ENCODE assay signal across 9 cellular contexts in the genomic region with DNA sequence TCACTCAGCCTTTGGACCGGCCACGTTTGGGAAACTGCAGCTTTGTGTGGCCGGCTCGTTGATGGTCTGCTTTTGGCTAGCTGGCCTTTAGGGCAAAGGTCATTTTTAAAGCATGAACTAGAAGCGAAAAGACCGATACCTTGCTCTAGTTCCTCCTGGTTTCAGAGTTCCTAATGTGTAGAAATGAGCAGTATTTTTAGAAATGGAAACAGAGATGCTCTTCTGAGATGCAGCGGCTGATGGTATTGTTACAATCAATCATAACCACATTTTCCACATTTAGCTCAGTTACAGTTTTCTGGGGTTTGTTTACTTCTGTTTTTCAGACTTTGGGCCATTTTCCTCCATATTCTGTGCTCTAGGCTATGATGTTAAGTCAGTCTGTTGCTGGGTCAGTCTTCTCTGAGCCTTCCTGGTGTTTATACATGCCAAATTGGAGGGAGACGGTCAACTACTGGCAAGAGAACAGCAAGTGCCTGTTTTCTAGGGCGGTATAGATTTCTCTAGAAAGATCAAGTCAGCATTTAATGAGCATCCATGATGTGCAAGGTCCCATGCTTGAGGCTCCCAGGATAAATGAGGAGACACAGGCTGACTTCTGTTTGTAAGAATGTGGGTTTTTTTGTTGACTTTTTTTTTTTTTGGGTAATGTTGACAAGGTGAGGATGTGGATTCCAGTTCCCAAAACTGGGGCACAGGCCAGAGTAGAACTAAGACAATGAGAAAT. TPM values are rescaled to one million over a fixed set of nuclear protein-coding genes. Genes with fewer than 3 reads are reported as not detected.
DNase-seq lines count a peak whose midpoint lies in the region; ATAC-seq, FAIRE-seq and TF ChIP-seq lines count a peak whose summit lies in the region.
"Had no signal": no experiment of that assay in that cellular context is flagged by ENCODE, and none has a peak within 500 bp of the region (broad histone marks: within the 10 kb centered on the region; RNA-seq: fewer than 3 reads in every experiment).

No MANE protein-coding gene starts in this region.

- peak overlapping the region in 2 of 4 donors; percentile 46 to 56 for H3K27ac ChIP-seq in pancreas
- H3K27ac ChIP-seq in small intestine (ENCODE audit: low read depth in 1 of 2, low read length in 1 of 2): no peak overlapping the region

- H3K27me3 ChIP-seq in pancreas (no peaks in the 10 kb centered on the region), small intestine (ENCODE audit: control insufficient read depth in 2 of 2, insufficient read depth in 2 of 2, low read length in 2 of 2) (no peaks in the 10 kb centered on the region)

- intact Hi-C loops in pancreas (cut with DNase I): no loop called here

- H3K36me3 ChIP-seq in pancreas (peaks cover 0 to 19% (median 0%) of the 10 kb centered on the region in 3 donors), small intestine (ENCODE audit: control insufficient read depth in 2 of 2, insufficient read depth in 2 of 2, low read length in 2 of 2) (no peaks in the 10 kb centered on the region)

- ATAC-seq in GM18867 (IDR thresholded peaks at IDR 0.05; ENCODE audit: unreplicated experiment): peak; percentile 96
- ATAC-seq in HG02571 (IDR thresholded peaks at IDR 0.05; ENCODE audit: unreplicated experiment): peak; percentile 73
- ATAC-seq in pancreas: peak in 3 of 4 donors; percentile 17 to 43 (median 17)

- H3K9me3 ChIP-seq in pancreas (no peaks in the 10 kb centered on the region), small intestine (ENCODE audit: control insufficient read depth, low read depth) (no peaks in the 10 kb centered on the region)

- no peak for TF ChIP-seq CTCF in pancreas (IDR thresholded peaks at IDR 0.05)

- FAIRE-seq in pancreas (lab: Jason Lieb, UNC) (no peak), small intestine (lab: Jason Lieb, UNC) (no peak)

- H3K4me3 ChIP-seq in pancreas (no peak overlapping the region), small intestine (ENCODE audit: low read depth in 1 of 2, low read length in 2 of 2) (no peak overlapping the region)

- WGBS in pancreas, 2 donors: 49 to 56% methylated on average over 9 of the region's 9 CpGs
- WGBS in small intestine, 3 donors: 75 to 90% (median 77%) methylated on average over 9 of the region's 9 CpGs

- H3K4me1 ChIP-seq in pancreas (peaks cover 18 to 41% (median 30%) of the 10 kb centered on the region in 3 donors), small intestine (ENCODE audit: control insufficient read depth in 2 of 2, insufficient read depth in 1 of 2, low read depth in 1 of 2, low read length in 1 of 2) (no peaks in the 10 kb centered on the region)

- DNase-seq in MV-4-11 (lab: John Stamatoyannopoulos, UW): peak; percentile 96
- DNase-seq in pancreas: peak in 1 of 6 donors; percentile 47
- no peak for DNase-seq in pons (ENCODE audit: low spot score)
- no peak for DNase-seq in small intestine
- no peak for DNase-seq in C1 segment of cervical spinal cord (lab: John Stamatoyannopoulos, UW)
- no peak for DNase-seq in activated naive CD4-positive, alpha-beta T cell treated with Interleukin-2 at 50 U/mL for 16 hours
- DNase-seq: activated B cell treated with CpG ODN at 0.5 μM for 24 hours had no signal

RNA-seq across cellular contexts. Expression of gene RNF144A, which starts 28.0 kb away (rescaled TPM):
- total RNA-seq in pancreas: 10 to 100 TPM; 21.3 to 78.7 (median 45.7) TPM
- polyA plus RNA-seq in pancreas (10 to 100 TPM in 1 of 2 donors, 1 to 10 TPM in 1; 9.4 to 12.0 TPM), small intestine (1 to 10 TPM; 1.4 to 3.7 (median 1.6) TPM)

Comparison
In these comparisons a context has a peak if more than half of its experiments do, and no peak if none do; other contexts are left out.
1. ATAC-seq: peak in every context shown above with its lines; median percentile 96 in GM18867; 73 in HG02571; 17 in pancreas.